17 cellular contexts compared by ENCODE assay signal in the genomic region with DNA sequence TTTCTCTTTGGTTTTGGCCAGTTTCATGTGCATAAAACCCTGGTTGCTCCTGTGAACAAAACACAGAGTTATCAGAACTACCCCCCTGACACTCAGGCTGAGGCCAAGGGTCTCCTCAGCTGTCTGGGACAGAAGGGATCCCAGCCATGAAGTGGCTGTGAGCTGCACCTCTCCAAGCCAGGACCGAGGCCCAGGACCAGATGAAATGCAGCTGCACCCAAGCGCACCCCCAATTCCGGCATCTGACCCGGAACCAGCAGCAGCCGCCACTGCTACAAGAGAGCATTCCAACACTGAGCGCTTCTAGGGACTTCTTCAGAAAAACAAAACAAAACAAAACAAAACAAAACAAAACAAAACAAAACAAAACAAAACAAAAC. TPM values are rescaled to one million over a fixed set of nuclear protein-coding genes. Genes with fewer than 3 reads are reported as not detected.
DNase-seq lines count a peak whose midpoint lies in the region; ATAC-seq, FAIRE-seq and TF ChIP-seq lines count a peak whose summit lies in the region.
"Had no signal": no experiment of that assay in that cellular context is flagged by ENCODE, and none has a peak within 500 bp of the region (broad histone marks: within the 10 kb centered on the region; RNA-seq: fewer than 3 reads in every experiment).

No MANE protein-coding gene starts in this region.

- no peak overlapping the region for H3K4me3 Mint-ChIP-seq in activated naive CD8-positive, alpha-beta T cell treated with anti-CD3 and anti-CD28 coated beads, Interleukin-2, amount 10 ng/mL, durations not matched to agents 7 days and 5 days
- H3K4me3 Mint-ChIP-seq in activated naive CD8-positive, alpha-beta T cell treated with anti-CD3 and anti-CD28 coated beads, Interleukin-2, amount 50 U/mL, for 24 hours: no peak overlapping the region

- POLR2A ChIA-PET in activated naive CD8-positive, alpha-beta T cell treated with anti-CD3 and anti-CD28 coated beads, Interleukin-2, amount 10 ng/mL, durations not matched to agents 7 days and 5 days (lab: Charles Lee): no interaction called here
- POLR2A ChIA-PET in H1 (lab: Charles Lee; ENCODE audit: partially characterized antibody): no interaction called here

- H3K27me3 Mint-ChIP-seq in activated naive CD8-positive, alpha-beta T cell treated with anti-CD3 and anti-CD28 coated beads, Interleukin-2, amount 10 ng/mL, durations not matched to agents 7 days and 5 days: peaks cover 2% of the 10 kb centered on the region
- H3K27me3 Mint-ChIP-seq in activated naive CD8-positive, alpha-beta T cell treated with anti-CD3 and anti-CD28 coated beads, Interleukin-2, amount 50 U/mL, for 24 hours: no peaks in the 10 kb centered on the region

- H3K4me3 ChIP-seq in H1 (ENCODE audit: extremely low read depth in 1 of 4, insufficient read depth in 2 of 4, low read depth in 3 of 4, low read length in 4 of 4): no peak overlapping the region
- H3K4me3 ChIP-seq: K562 had no signal

- CTCF ChIA-PET in H1 (lab: Charles Lee; ENCODE audit: partially characterized antibody): interaction anchor here (0.8 to 1.7 kb wide), 4 partner anchors 21 to 440 kb away, joined by 3 read pairs; no protein-coding TSS in a partner anchor

- no peaks in the 10 kb centered on the region; a peak in 1 of 8 replicates for H3K36me3 ChIP-seq in H1 (ENCODE audit: control insufficient read depth in 2 of 4, insufficient read depth in 4 of 4, low read length in 3 of 4)

- peaks cover 0 to 30% (median 13%) of the 10 kb centered on the region in 4 experiments; a peak in 5 of 7 replicates for H3K4me1 ChIP-seq in H1 (replicated peaks in 1 of 4; ENCODE audit: control insufficient read depth in 3 of 4, insufficient read depth in 4 of 4, low read length in 3 of 4)

- H3K79me1 ChIP-seq in H1 (ENCODE audit: low read depth, low read length): peaks cover 2% of the 10 kb centered on the region; the same call in 1 of the 2 replicates

- no peak for TF ChIP-seq RAD21 in H1 (IDR thresholded peaks at IDR 0.05 in 1 of 2, conservative IDR thresholded peaks at IDR 0.05 in 1 of 2; ENCODE audit: low read depth in 2 of 2, low read length in 2 of 2)

- H3K23me2 ChIP-seq in H1 (ENCODE audit: low read depth, low read length): no peaks in the 10 kb centered on the region

- H3K4me1 Mint-ChIP-seq in activated naive CD8-positive, alpha-beta T cell treated with anti-CD3 and anti-CD28 coated beads, Interleukin-2, amount 10 ng/mL, durations not matched to agents 7 days and 5 days: no peaks in the 10 kb centered on the region
- no peaks in the 10 kb centered on the region for H3K4me1 Mint-ChIP-seq in activated naive CD8-positive, alpha-beta T cell treated with anti-CD3 and anti-CD28 coated beads, Interleukin-2, amount 50 U/mL, for 24 hours

- H3K18ac ChIP-seq in H1 (ENCODE audit: extremely low read depth, low read length): no peak overlapping the region

- no peaks in the 10 kb centered on the region for H4K20me1 ChIP-seq in H1 (replicated peaks in 1 of 2; ENCODE audit: control insufficient read depth in 1 of 2, insufficient read depth in 2 of 2, low read length in 2 of 2)

- H2AK5ac ChIP-seq in H1 (ENCODE audit: low read depth, low read length): no peak overlapping the region

- no peaks in the 10 kb centered on the region for H3K27me3 ChIP-seq in H1 (replicated peaks in 1 of 4; ENCODE audit: control insufficient read depth in 3 of 4, extremely low read depth in 1 of 4, insufficient read depth in 3 of 4, low read length in 3 of 4)

- no peaks in the 10 kb centered on the region for H3K9me3 ChIP-seq in H1 (ENCODE audit: insufficient read depth in 2 of 2, low read depth in 1 of 2, low read length in 1 of 2)

- peak overlapping the region in 1 of 2 experiments; percentile 18; a peak in 1 of 4 replicates for H3K4me2 ChIP-seq in H1 (ENCODE audit: insufficient read depth in 1 of 2, low read depth in 2 of 2, low read length in 2 of 2)

- no peak overlapping the region; the same call in 1 of the 2 replicates for H4K8ac ChIP-seq in H1 (ENCODE audit: extremely low read depth, insufficient read depth, low read length)

- no peaks in the 10 kb centered on the region for H3K79me2 ChIP-seq in H1 (ENCODE audit: control insufficient read depth in 1 of 2, insufficient read depth in 2 of 2, low read length in 2 of 2)

- H3K4ac ChIP-seq in H1 (replicated peaks; ENCODE audit: insufficient read length, low read depth, low read length): no peak overlapping the region

- H3K14ac ChIP-seq in H1 (ENCODE audit: insufficient read length): no peak overlapping the region

- no peak overlapping the region for H3K27ac Mint-ChIP-seq in activated naive CD8-positive, alpha-beta T cell treated with anti-CD3 and anti-CD28 coated beads, Interleukin-2, amount 10 ng/mL, durations not matched to agents 7 days and 5 days
- no peak overlapping the region for H3K27ac Mint-ChIP-seq in activated naive CD8-positive, alpha-beta T cell treated with anti-CD3 and anti-CD28 coated beads, Interleukin-2, amount 50 U/mL, for 24 hours

- no peak overlapping the region for H4K91ac ChIP-seq in H1 (replicated peaks; ENCODE audit: insufficient read length, low read length)

- peak; percentile 2 for DNase-seq in activated naive CD8-positive, alpha-beta T cell treated with anti-CD3 and anti-CD28 coated beads, Interleukin-2, amount 10 ng/mL, durations not matched to agents 7 days and 5 days
- DNase-seq in activated naive CD8-positive, alpha-beta T cell treated with anti-CD3 and anti-CD28 coated beads, Interleukin-2, amount 50 U/mL, for 24 hours: no peak
- DNase-seq in H1 (ENCODE audit: low read depth in 1 of 2, low spot score in 2 of 2): no peak
- peak; percentile 45 for DNase-seq in mesenteric fat pad (ENCODE audit: low spot score)
- no peak for DNase-seq in HUDEP-2 (lab: John Stamatoyannopoulos, UW; ENCODE audit: unreplicated experiment in 76 of 76)
- DNase-seq in NCI-H187 treated with DMSO at 0.1 percent for 48 hours (lab: John Stamatoyannopoulos, UW): no peak
- DNase-seq in stimulated activated CD4-positive, alpha-beta T cell treated with anti-CD3 and anti-CD28 coated beads, Interleukin-4, amount 100 ng/mL, for 24 hours: no peak
- DNase-seq: ACHN, NCI-H1105, NCI-H1436 treated with DMSO at 0.1 percent for 48 hours, NCI-H1930, NCI-H2107, NCI-H774, RPMI8226, SHP77 had no signal

- no peak overlapping the region for H3K56ac ChIP-seq in H1 (replicated peaks; ENCODE audit: insufficient read length, low read depth, low read length)

- no peak for TF ChIP-seq CTCF in H1 (IDR thresholded peaks at IDR 0.05; ENCODE audit: control extremely low read depth in 1 of 3, insufficient read depth in 1 of 3, low read depth in 1 of 3, low read length in 3 of 3)

- H2BK120ac ChIP-seq in H1 (replicated peaks; ENCODE audit: low read depth, low read length): no peak overlapping the region

- H3K9ac ChIP-seq in H1 (replicated peaks in 1 of 4; ENCODE audit: extremely low read depth in 1 of 4, low read depth in 3 of 4, low read length in 3 of 4): no peak overlapping the region

- H2AFZ ChIP-seq in H1 (ENCODE audit: low read length): no peak overlapping the region

- no peak for ATAC-seq in activated naive CD8-positive, alpha-beta T cell treated with anti-CD3 and anti-CD28 coated beads, Interleukin-2, amount 10 ng/mL, durations not matched to agents 7 days and 5 days (ENCODE audit: low read depth)
- ATAC-seq in activated naive CD8-positive, alpha-beta T cell treated with anti-CD3 and anti-CD28 coated beads, Interleukin-2, amount 50 U/mL, for 24 hours: no peak
- ATAC-seq in activated CD4-positive, CD25-positive, alpha-beta regulatory T cell treated with anti-CD3 and anti-CD28 coated beads, Interleukin-2, amount 50 U/mL, for 24 hours: no peak

- H3K9me3 Mint-ChIP-seq in activated naive CD8-positive, alpha-beta T cell treated with anti-CD3 and anti-CD28 coated beads, Interleukin-2, amount 10 ng/mL, durations not matched to agents 7 days and 5 days: no peaks in the 10 kb centered on the region
- H3K9me3 Mint-ChIP-seq in activated naive CD8-positive, alpha-beta T cell treated with anti-CD3 and anti-CD28 coated beads, Interleukin-2, amount 50 U/mL, for 24 hours: no peaks in the 10 kb centered on the region

- TF ChIP-seq EP300 in H1 (IDR thresholded peaks at IDR 0.05; ENCODE audit: borderline replicate concordance in 1 of 2, low read depth in 2 of 2, low read length in 2 of 2): no peak

- H4K5ac ChIP-seq in H1 (ENCODE audit: insufficient read length, low read depth, low read length): no peak overlapping the region

- FAIRE-seq in H1 (lab: Jason Lieb, UNC): no peak

- WGBS in H1 (ENCODE audit: extremely low coverage in 1 of 2, insufficient coverage in 1 of 2, insufficient read length in 1 of 2, insufficient replicate concordance in 2 of 2, low coverage in 1 of 2, low lambda C conversion rate in 2 of 2, missing lambda C conversion rate in 1 of 2), 2 experiments: 98% methylated on average over 6 of the region's 6 CpGs; no CpG with 5 or more reads in 1 of the 2 experiments

- H3K36me3 Mint-ChIP-seq in activated naive CD8-positive, alpha-beta T cell treated with anti-CD3 and anti-CD28 coated beads, Interleukin-2, amount 10 ng/mL, durations not matched to agents 7 days and 5 days: no peaks in the 10 kb centered on the region
- H3K36me3 Mint-ChIP-seq in activated naive CD8-positive, alpha-beta T cell treated with anti-CD3 and anti-CD28 coated beads, Interleukin-2, amount 50 U/mL, for 24 hours (ENCODE audit: low read depth): no peaks in the 10 kb centered on the region

- H2BK20ac ChIP-seq in H1 (ENCODE audit: low read length): no peak overlapping the region

- H3K27ac ChIP-seq in H1 (ENCODE audit: low read depth, low read length): no peak overlapping the region

- no peak overlapping the region for H3K23ac ChIP-seq in H1 (ENCODE audit: insufficient read length)

- no peak overlapping the region for H2BK15ac ChIP-seq in H1 (ENCODE audit: low read length)

- no peak overlapping the region for H2BK12ac ChIP-seq in H1 (ENCODE audit: low read depth, low read length)

- peak overlapping the region; percentile 52; the same call in 1 of the 2 replicates for H2BK5ac ChIP-seq in H1 (ENCODE audit: low read depth, low read length)

- TF ChIP-seq POLR2A in H1 (IDR thresholded peaks at IDR 0.05; ENCODE audit: control extremely low read depth in 1 of 2, low read depth in 2 of 2, low read length in 2 of 2): no peak

TF ChIP-seq in H1, 55 proteins besides CTCF, POLR2A, EP300 and RAD21 (continues in another document):
- TF ChIP-seq SP4 (IDR thresholded peaks at IDR 0.05; ENCODE audit: low read length) (no peak), TEAD4 (IDR thresholded peaks at IDR 0.05; ENCODE audit: low read depth, low read length) (no peak)

RNA-seq across cellular contexts. Expression of gene SLC25A51, which starts 16.0 kb away (rescaled TPM):
- 10 to 100 TPM; 30.8 to 33.9 TPM for total RNA-seq in activated naive CD8-positive, alpha-beta T cell treated with anti-CD3 and anti-CD28 coated beads, Interleukin-2, amount 10 ng/mL, durations not matched to agents 7 days and 5 days
- total RNA-seq in H1 (2021; fragmentation: NEBNext Ultra II Directional; extraction: Animal tissue kit (Norgen Biotek cat#: 25700)): 14.5 and 16.8 TPM in 2 replicates
- 5.4 and 8.0 TPM in 2 replicates for polyA plus RNA-seq in H1 (2011; rRNA removed)
- polyA plus RNA-seq in H1 (2011; cell fraction: cytosol; rRNA removed): 6.3 TPM
- polyA plus RNA-seq in H1 (2011; cell fraction: nucleus; rRNA removed): 6.7 TPM
- polyA plus RNA-seq in H1 (2012, experiment 1 of 2): 5.5 to 7.7 TPM (median 6.4 TPM) in 4 replicates
- polyA plus RNA-seq in H1 (2012, experiment 2 of 2): 1.9 TPM
- polyA plus RNA-seq in H1 (2013, experiment 1 of 2): 8.0 TPM
- 7.4 TPM for polyA plus RNA-seq in H1 (2013, experiment 2 of 2)
- polyA minus RNA-seq in H1 (2011; rRNA and poly(A)+ RNA removed): 37.8 and 43.4 TPM in 2 replicates
- polyA minus RNA-seq in H1 (2011; cell fraction: cytosol; rRNA and poly(A)+ RNA removed): 11.3 TPM
- polyA minus RNA-seq in H1 (2011; cell fraction: nucleus; rRNA and poly(A)+ RNA removed): 28.6 TPM
- 59.2 TPM for total RNA-seq in mesenteric fat pad

Comparison
In these comparisons a context has a peak if more than half of its experiments do, and no peak if none do; other contexts are left out.
1. DNase-seq: peak in activated naive CD8-positive, alpha-beta T cell treated with anti-CD3 and anti-CD28 coated beads, Interleukin-2, amount 10 ng/mL, durations not matched to agents 7 days and 5 days (single experiment) and mesenteric fat pad (single experiment); none in activated naive CD8-positive, alpha-beta T cell treated with anti-CD3 and anti-CD28 coated beads, Interleukin-2, amount 50 U/mL, for 24 hours (single experiment), H1 (0 of 2), HUDEP-2 (0 of 76), NCI-H187 treated with DMSO at 0.1 percent for 48 hours (single experiment) and stimulated activated CD4-positive, alpha-beta T cell treated with anti-CD3 and anti-CD28 coated beads, Interleukin-4, amount 100 ng/mL, for 24 hours (single experiment).